Comparison of ENCODE assay signal across 8 cellular contexts in the genomic region with DNA sequence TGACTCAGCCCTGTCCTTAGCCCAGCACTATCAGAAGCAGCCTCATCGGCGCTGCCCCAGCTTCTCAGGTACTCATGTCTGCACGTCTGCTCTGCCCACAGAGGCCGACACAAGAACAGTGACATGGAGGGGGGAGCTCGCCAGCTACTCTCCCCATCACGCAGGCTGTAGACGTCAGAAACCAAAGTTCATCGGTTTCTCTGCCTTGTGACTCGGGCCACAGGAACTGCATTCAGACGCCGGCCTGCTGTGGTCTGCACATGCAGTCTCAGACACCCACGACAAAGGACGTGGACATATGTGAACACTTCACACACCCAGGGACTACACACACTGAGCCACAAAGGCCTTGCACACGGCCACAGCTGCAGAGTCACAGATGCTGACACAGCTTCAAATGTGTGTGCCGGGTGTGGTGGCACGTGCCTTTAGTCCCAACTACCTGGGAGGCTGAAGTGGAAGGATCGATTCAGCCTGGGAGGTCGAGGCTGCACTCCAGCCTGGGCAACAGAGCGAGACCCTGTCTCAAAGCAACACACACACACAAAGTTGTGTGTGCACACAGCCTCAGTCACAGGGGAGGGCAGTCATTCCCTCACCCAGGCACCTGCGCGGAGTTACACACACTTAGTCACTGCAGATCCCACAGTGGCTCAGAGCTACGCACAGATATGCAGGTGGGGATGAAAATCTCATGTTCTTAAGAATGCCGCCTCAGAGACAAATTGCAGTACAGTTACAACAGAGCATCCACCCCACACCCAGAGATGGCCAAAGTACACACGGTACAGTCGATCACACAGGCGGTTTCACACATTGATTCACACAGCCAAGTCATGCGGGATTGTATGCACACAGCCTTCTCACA. TPM values are rescaled to one million over a fixed set of nuclear protein-coding genes. Genes with fewer than 3 reads are reported as not detected.
DNase-seq lines count a peak whose midpoint lies in the region; ATAC-seq and TF ChIP-seq lines count a peak whose summit lies in the region.

No MANE protein-coding gene starts in this region.

- H3K4me1 ChIP-seq in BE2C: peaks cover 29% of the 10 kb centered on the region
- peaks cover 19 to 36% of the 10 kb centered on the region in 2 experiments; a peak in 3 of 4 replicates for H3K4me1 ChIP-seq in SK-N-SH (ENCODE audit: control insufficient read depth in 1 of 2, insufficient read depth in 2 of 2, low read depth in 1 of 2, low read length in 1 of 2)
- H3K4me1 ChIP-seq in spleen: peaks cover 65 to 96% (median 90%) of the 10 kb centered on the region in 6 donors

- H3K9me2 ChIP-seq in SK-N-SH: no peaks in the 10 kb centered on the region

- CTCF ChIA-PET in SK-N-SH (lab: Yijun Ruan, JAX): interaction anchor here (0.9 to 6.5 kb wide), 4 partner anchors 10 to 445 kb away, joined by 3 to 106 read pairs (median 6); a partner anchor contains a TSS

- peaks cover 1% of the 10 kb centered on the region for H3K9me3 Mint-ChIP-seq in activated naive CD8-positive, alpha-beta T cell treated with anti-CD3 and anti-CD28 coated beads for 36 hours

- peak overlapping the region; percentile 97 for H3K9ac ChIP-seq in SK-N-SH

- H3K27me3 ChIP-seq in BE2C: no peaks in the 10 kb centered on the region
- no peaks in the 10 kb centered on the region for H3K27me3 ChIP-seq in SK-N-SH (ENCODE audit: insufficient read depth)
- H3K27me3 ChIP-seq in spleen (replicated peaks in 1 of 7): no peaks in the 10 kb centered on the region

- H3K4me3 ChIP-seq in BE2C (ENCODE audit: low read depth, low read length): peak overlapping the region; percentile 56; the same call in 1 of the 2 replicates
- peak overlapping the region in 1 of 2 experiments; percentile 41; a peak in 1 of 4 replicates for H3K4me3 ChIP-seq in SK-N-SH (ENCODE audit: low read depth in 2 of 2, low read length in 1 of 2)
- peak overlapping the region; percentile 21 for H3K4me3 ChIP-seq in iPS-11a (ENCODE audit: low read depth, low read length)
- peak overlapping the region in 6 of 8 donors; percentile 43 to 96 (median 46) for H3K4me3 ChIP-seq in spleen

- no peak for TF ChIP-seq RAD21 in SK-N-SH (IDR thresholded peaks at IDR 0.05; ENCODE audit: low read length)

- DNase-seq in BE2C (peak; percentile 38), SK-N-SH (no peak), spleen (peak; percentile 90), GM19238 (ENCODE audit: insufficient read length, low spot score) (no peak), NCI-H2107 treated with DMSO at 0.1 percent for 48 hours (lab: John Stamatoyannopoulos, UW; ENCODE audit: unreplicated experiment) (no peak)
- DNase-seq in activated naive CD8-positive, alpha-beta T cell treated with anti-CD3 and anti-CD28 coated beads for 36 hours: peak; percentile 81

- peaks cover 5% of the 10 kb centered on the region for H3K79me2 ChIP-seq in SK-N-SH (ENCODE audit: insufficient read depth)

- intact Hi-C loops in spleen (cut with DNase I; ENCODE audit: low total_unique reads): no loop called here

- peak overlapping the region; percentile 83 for H3K4me3 Mint-ChIP-seq in activated naive CD8-positive, alpha-beta T cell treated with anti-CD3 and anti-CD28 coated beads for 36 hours

- ATAC-seq in HG02571 (IDR thresholded peaks at IDR 0.05; ENCODE audit: unreplicated experiment): peak; percentile 1

- POLR2A ChIA-PET in SK-N-SH (lab: Yijun Ruan, JAX): interaction anchor here (1.6 to 2.3 kb wide), 2 partner anchors 10 to 33 kb away, joined by 3 to 11 read pairs; a partner anchor contains a TSS

- H4K20me1 ChIP-seq in SK-N-SH (ENCODE audit: insufficient read depth): no peaks in the 10 kb centered on the region; the same call in 1 of the 2 replicates

- peak overlapping the region; percentile 98 for H3K4me2 ChIP-seq in SK-N-SH

- H3K27ac Mint-ChIP-seq in activated naive CD8-positive, alpha-beta T cell treated with anti-CD3 and anti-CD28 coated beads for 36 hours: peak overlapping the region; percentile 97

- no peaks in the 10 kb centered on the region for H3K27me3 Mint-ChIP-seq in activated naive CD8-positive, alpha-beta T cell treated with anti-CD3 and anti-CD28 coated beads for 36 hours

- H3K4me1 Mint-ChIP-seq in activated naive CD8-positive, alpha-beta T cell treated with anti-CD3 and anti-CD28 coated beads for 36 hours: peaks cover 64% of the 10 kb centered on the region

- peak overlapping the region; percentile 43; the same call in 1 of the 2 replicates for H2AFZ ChIP-seq in SK-N-SH (ENCODE audit: low read depth)

- H3K36me3 Mint-ChIP-seq in activated naive CD8-positive, alpha-beta T cell treated with anti-CD3 and anti-CD28 coated beads for 36 hours: peaks cover 13% of the 10 kb centered on the region

- TF ChIP-seq CTCF in BE2C (IDR thresholded peaks at IDR 0.05; ENCODE audit: low read depth, low read length) (no peak), SK-N-SH (IDR thresholded peaks at IDR 0.05) (no peak), spleen (IDR thresholded peaks at IDR 0.05 in 8 of 11, conservative IDR thresholded peaks at IDR 0.05 in 3 of 11) (peak in 2 of 11 experiments; percentile 12 to 20)

- H3K9me3 ChIP-seq in BE2C (no peaks in the 10 kb centered on the region), SK-N-SH (no peaks in the 10 kb centered on the region), spleen (no peaks in the 10 kb centered on the region)

- no peak for TF ChIP-seq EP300 in SK-N-SH (IDR thresholded peaks at IDR 0.05; ENCODE audit: borderline replicate concordance in 1 of 2, low read depth in 1 of 2, low read length in 1 of 2)

- H3K36me3 ChIP-seq in BE2C (no peaks in the 10 kb centered on the region), SK-N-SH (replicated peaks in 1 of 2; ENCODE audit: control insufficient read depth in 1 of 2, insufficient read depth in 2 of 2, low read length in 1 of 2) (no peaks in the 10 kb centered on the region), spleen (peaks cover 0 to 14% (median 3%) of the 10 kb centered on the region in 6 donors)

- peak in 2 of 3 donors; percentile 25 to 44 for TF ChIP-seq POLR2A in spleen (IDR thresholded peaks at IDR 0.05)

- H3F3A ChIP-seq in SK-N-SH (replicated peaks; ENCODE audit: insufficient read depth): peaks cover 48% of the 10 kb centered on the region

- H3K27ac ChIP-seq in SK-N-SH (ENCODE audit: low read depth in 2 of 2, low read length in 1 of 2) (peak overlapping the region; percentile 77 to 100), spleen (peak overlapping the region; percentile 88 to 100 (median 99))

- 49% methylated on average over 17 of the region's 27 CpGs for WGBS in SK-N-SH (ENCODE audit: low lambda C conversion rate)
- 25 to 39% (median 35%) methylated on average over 20 to 27 of the region's 27 CpGs for WGBS in spleen, 5 donors

TF ChIP-seq in SK-N-SH, 30 proteins besides CTCF, POLR2A, EP300 and RAD21 (continues in another document):
- TF ChIP-seq CHD2 (IDR thresholded peaks at IDR 0.05; ENCODE audit: low read length, partially characterized antibody) (no peak), RCOR1 (IDR thresholded peaks at IDR 0.05; ENCODE audit: low read length) (no peak), ELF1 (IDR thresholded peaks at IDR 0.05) (no peak)

RNA-seq across cellular contexts. Expression of a gene that starts 4.9 kb away (rescaled TPM):
- polyA plus RNA-seq in BE2C (2012; ENCODE audit: insufficient read depth, insufficient read length, low read depth): 16.7 TPM
- polyA plus RNA-seq in SK-N-SH (2012; rRNA removed) (19.7 and 49.3 TPM in 2 replicates), spleen (100 to 1,000 TPM in 1 of 3 donors, 10 to 100 TPM in 2; 63.2 to 117 (median 72.6) TPM)
- 21.0 and 26.5 TPM in 2 replicates for polyA plus RNA-seq in SK-N-SH (2012; cell fraction: cytosol; rRNA removed)
- 127 and 135 TPM in 2 replicates for polyA plus RNA-seq in SK-N-SH (2012; cell fraction: nucleus; rRNA removed)
- 10 to 100 TPM; 15.5 to 15.6 TPM for total RNA-seq in activated naive CD8-positive, alpha-beta T cell treated with anti-CD3 and anti-CD28 coated beads for 36 hours
- 100 to 1,000 TPM in 6 of 7 donors, 10 to 100 TPM in 1; 91.5 to 396 (median 191) TPM for total RNA-seq in spleen

RNA-seq across cellular contexts. Expression of a gene that starts 10.6 kb away (rescaled TPM):
- polyA plus RNA-seq in BE2C (2012; ENCODE audit: insufficient read depth, insufficient read length, low read depth): 101 TPM
- polyA plus RNA-seq in SK-N-SH (2012; rRNA removed): 32.0 and 33.1 TPM in 2 replicates
- polyA plus RNA-seq in SK-N-SH (2012; cell fraction: cytosol; rRNA removed): 23.5 and 29.6 TPM in 2 replicates
- polyA plus RNA-seq in SK-N-SH (2012; cell fraction: nucleus; rRNA removed): 21.0 and 21.9 TPM in 2 replicates
- total RNA-seq in activated naive CD8-positive, alpha-beta T cell treated with anti-CD3 and anti-CD28 coated beads for 36 hours: 10 to 100 TPM; 23.3 to 26.8 TPM
- total RNA-seq in spleen: 10 to 100 TPM; 25.7 to 45.7 (median 34.6) TPM
- polyA plus RNA-seq in spleen: 10 to 100 TPM; 15.5 to 28.2 (median 20.5) TPM

RNA-seq across cellular contexts. Expression of a gene that starts 10.7 kb away (rescaled TPM):
- 35.9 TPM for polyA plus RNA-seq in BE2C (2012; ENCODE audit: insufficient read depth, insufficient read length, low read depth)
- polyA plus RNA-seq in SK-N-SH (2012; rRNA removed): 13.6 and 13.8 TPM in 2 replicates
- 2.8 and 4.6 TPM in 2 replicates for polyA plus RNA-seq in SK-N-SH (2012; cell fraction: cytosol; rRNA removed)
- 85.4 and 89.2 TPM in 2 replicates for polyA plus RNA-seq in SK-N-SH (2012; cell fraction: nucleus; rRNA removed)
- 10 to 100 TPM; 29.1 to 40.0 TPM for total RNA-seq in activated naive CD8-positive, alpha-beta T cell treated with anti-CD3 and anti-CD28 coated beads for 36 hours
- total RNA-seq in spleen: 100 to 1,000 TPM in 1 of 7 donors, 10 to 100 TPM in 6; 18.6 to 107 (median 48.4) TPM
- 10 to 100 TPM in 1 of 3 donors, 1 to 10 TPM in 2; 8.9 to 25.8 (median 9.5) TPM for polyA plus RNA-seq in spleen

RNA-seq across cellular contexts. Expression of a gene that starts 10.9 kb away (rescaled TPM):
- polyA plus RNA-seq in BE2C (2012; ENCODE audit: insufficient read depth, insufficient read length, low read depth): 130 TPM
- polyA plus RNA-seq in SK-N-SH (2012; rRNA removed): 57.6 and 65.3 TPM in 2 replicates
- polyA plus RNA-seq in SK-N-SH (2012; cell fraction: cytosol; rRNA removed): 55.9 and 65.2 TPM in 2 replicates
- polyA plus RNA-seq in SK-N-SH (2012; cell fraction: nucleus; rRNA removed): 76.8 and 79.5 TPM in 2 replicates
- 10 to 100 TPM; 43.6 to 44.0 TPM for total RNA-seq in activated naive CD8-positive, alpha-beta T cell treated with anti-CD3 and anti-CD28 coated beads for 36 hours
- 10 to 100 TPM; 35.0 to 48.1 (median 39.8) TPM for total RNA-seq in spleen
- 10 to 100 TPM; 27.4 to 51.3 (median 35.6) TPM for polyA plus RNA-seq in spleen

RNA-seq across cellular contexts. Expression of a gene that starts 34.0 kb away (rescaled TPM):
- 3,669 TPM for polyA plus RNA-seq in BE2C (2012; ENCODE audit: insufficient read depth, insufficient read length, low read depth)
- 5,038 and 7,541 TPM in 2 replicates for polyA plus RNA-seq in SK-N-SH (2012; rRNA removed)
- polyA plus RNA-seq in SK-N-SH (2012; cell fraction: cytosol; rRNA removed): 3,850 and 5,242 TPM in 2 replicates
- 1,787 and 2,864 TPM in 2 replicates for polyA plus RNA-seq in SK-N-SH (2012; cell fraction: nucleus; rRNA removed)
- 1,000 to 10,000 TPM; 3,164 to 3,181 TPM for total RNA-seq in activated naive CD8-positive, alpha-beta T cell treated with anti-CD3 and anti-CD28 coated beads for 36 hours
- 1,000 to 10,000 TPM; 1,378 to 2,109 (median 1,598) TPM for total RNA-seq in spleen
- polyA plus RNA-seq in spleen: 1,000 to 10,000 TPM; 5,364 to 5,747 (median 5,635) TPM

Comparison
In these comparisons a context has a peak if more than half of its experiments do, and no peak if none do; other contexts are left out.
1. DNase-seq: peak in BE2C (single experiment), activated naive CD8-positive, alpha-beta T cell treated with anti-CD3 and anti-CD28 coated beads for 36 hours (single experiment) and spleen (single experiment); none in SK-N-SH (single experiment), GM19238 (single experiment) and NCI-H2107 treated with DMSO at 0.1 percent for 48 hours (single experiment).
2. RNA of a gene that starts 4.9 kb away (total RNA-seq): 91.5 to 396 TPM in spleen; 15.5 to 15.6 TPM in activated naive CD8-positive, alpha-beta T cell treated with anti-CD3 and anti-CD28 coated beads for 36 hours; every median in the first group is over 4 times any median in the second.